In the genomic region with DNA sequence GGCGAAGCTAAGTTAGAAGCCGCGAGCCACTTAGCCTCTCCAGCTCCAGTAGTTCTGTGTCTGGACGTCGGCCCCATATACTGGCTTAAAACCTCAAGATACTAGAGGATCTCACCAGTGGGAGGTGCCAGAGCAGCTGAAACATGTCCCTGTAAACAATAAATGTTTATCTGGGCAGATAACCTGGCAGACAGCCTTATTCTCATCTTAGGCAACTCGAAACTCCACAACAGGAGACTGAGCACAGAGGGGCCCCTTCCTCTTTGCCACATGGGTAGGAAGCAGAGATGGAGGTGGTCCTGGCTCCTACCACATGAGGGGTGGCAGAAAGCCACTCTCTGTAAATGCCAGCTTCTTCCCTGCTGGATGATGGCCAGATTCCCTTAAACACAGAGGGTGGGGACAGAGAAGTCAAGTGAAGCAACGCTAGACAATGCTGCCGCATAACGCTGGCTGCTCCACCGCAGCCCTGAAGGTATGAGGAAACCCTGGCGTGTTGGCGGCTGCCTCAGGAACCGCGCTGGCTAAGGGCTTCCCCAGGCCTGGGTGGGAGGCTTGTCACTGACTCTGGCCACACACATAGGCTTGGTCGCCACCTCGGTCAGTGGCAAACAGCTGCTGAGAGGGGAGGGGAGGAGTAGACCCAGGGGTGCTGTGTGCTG, we compare ENCODE assay signal across 7 cellular contexts.
DNase-seq lines count a peak whose midpoint lies in the region; ATAC-seq and TF ChIP-seq lines count a peak whose summit lies in the region.

No MANE protein-coding gene starts in this region.

- H3K9me3 Mint-ChIP-seq in nephron progenitor cell, result no peaks in the 10 kb centered on the region

- peaks cover 38% of the 10 kb centered on the region for H3K36me3 Mint-ChIP-seq in nephron progenitor cell (ENCODE audit: low read depth)

- peak overlapping the region; percentile 49 for H3K4me2 ChIP-seq in fibroblast of lung (ENCODE audit: extremely low read depth, insufficient read depth, low read length)

- no peak for ATAC-seq in GM21723 (IDR thresholded peaks at IDR 0.05; ENCODE audit: unreplicated experiment)

- H3K9ac ChIP-seq in fibroblast of lung (ENCODE audit: insufficient read depth, low read length), result no peak overlapping the region

- H3K4me3 ChIP-seq in HEK293 (ENCODE audit: low read depth, low read length) (no peak overlapping the region), fibroblast of lung (replicated peaks in 1 of 4; ENCODE audit: control extremely low read depth in 1 of 4, insufficient read depth in 1 of 4, low read depth in 3 of 4, low read length in 4 of 4) (no peak overlapping the region)

- peaks cover 33% of the 10 kb centered on the region for H3K4me1 Mint-ChIP-seq in nephron progenitor cell

- H4K20me1 ChIP-seq in fibroblast of lung (ENCODE audit: control insufficient read depth, extremely low read depth, insufficient read depth, low read length), result no peaks in the 10 kb centered on the region

- H3K27ac ChIP-seq in HEK293 (ENCODE audit: extremely low read depth, low read depth, low read length) (peak overlapping the region; percentile 57; the same call in 1 of the 2 replicates), RWPE1 (0 out of 2 replicates have a peak overlapping the region, but pooled peaks have one; percentile 5), fibroblast of lung (ENCODE audit: insufficient read depth, low read length) (peak overlapping the region; percentile 60)

- H3K36me3 ChIP-seq in HEK293 (ENCODE audit: control insufficient read depth in 2 of 2, insufficient read depth in 1 of 2, low read length in 2 of 2) (peaks cover 6 to 9% of the 10 kb centered on the region in 2 experiments; a peak in 2 of 3 replicates), fibroblast of lung (ENCODE audit: control insufficient read depth, insufficient read depth, low read length) (no peaks in the 10 kb centered on the region)

- peak overlapping the region; percentile 76 for H3K27ac Mint-ChIP-seq in nephron progenitor cell

- TF ChIP-seq CTCF in HEK293 (tag by site-specific recombination; IDR thresholded peaks at IDR 0.05) (no peak), RWPE1 (conservative IDR thresholded peaks at IDR 0.05; ENCODE audit: low read depth) (no peak), fibroblast of lung (conservative IDR thresholded peaks at IDR 0.05 in 1 of 2, IDR thresholded peaks at IDR 0.05 in 1 of 2; ENCODE audit: low read depth in 1 of 2, low read length in 2 of 2) (peak; percentile 20 to 31), nephron progenitor cell (IDR thresholded peaks at IDR 0.05) (no peak)

- CTCF ChIA-PET in HEK293 (lab: Yijun Ruan, JAX) (interaction anchor here (0.9 to 2.6 kb wide), 9 partner anchors 10 to 122 kb away, joined by 3 to 12 read pairs (median 4); no protein-coding TSS in a partner anchor), RWPE1 (lab: Yijun Ruan, JAX) (interaction anchor here (0.6 to 0.8 kb wide), 2 partner anchors 36 to 122 kb away, joined by 3 to 5 read pairs; no protein-coding TSS in a partner anchor)

- H3K9me3 ChIP-seq in HEK293 (ENCODE audit: control insufficient read depth, insufficient read depth, low read depth, low read length), result no peaks in the 10 kb centered on the region
- H3K9me3 ChIP-seq in fibroblast of lung (ENCODE audit: control insufficient read depth, insufficient read depth, low read depth, low read length), result no peaks in the 10 kb centered on the region

- POLR2A ChIA-PET in HEK293 (lab: Yijun Ruan, JAX) (no interaction called here), RWPE1 (lab: Yijun Ruan, JAX; ENCODE audit: low non-redundant PET) (no interaction called here)

- H3K27me3 ChIP-seq in fibroblast of lung (ENCODE audit: control insufficient read depth, insufficient read depth, low read length), result no peaks in the 10 kb centered on the region

- H2AFZ ChIP-seq in fibroblast of lung (ENCODE audit: low read length), result no peak overlapping the region

- H3K27me3 Mint-ChIP-seq in nephron progenitor cell (ENCODE audit: low read depth, poor library complexity), result peaks cover 4% of the 10 kb centered on the region

- DNase-seq in RWPE1 (ENCODE audit: low spot score) (no peak), fibroblast of lung (ENCODE audit: low read depth in 2 of 2) (peak; percentile 86 to 91), nephron progenitor cell (no peak), COLO829 (ENCODE audit: low spot score) (no peak)
- DNase-seq in effector CD4-positive, alpha-beta T cell, result no peak

- no peaks in the 10 kb centered on the region for H3K79me2 ChIP-seq in fibroblast of lung (ENCODE audit: control insufficient read depth, insufficient read depth, low read length)

- H3K4me1 ChIP-seq in HEK293 (ENCODE audit: control insufficient read depth, insufficient read depth, low read length) (peaks cover 22% of the 10 kb centered on the region), fibroblast of lung (ENCODE audit: control insufficient read depth, extremely low read depth, insufficient read depth, low read length) (peaks cover 12% of the 10 kb centered on the region)

- no peak overlapping the region for H3K4me3 Mint-ChIP-seq in nephron progenitor cell

TF ChIP-seq in HEK293, 187 proteins besides CTCF, POLR2A, EP300 and RAD21 (continues in another document):
- TF ChIP-seq, protein P1, sequence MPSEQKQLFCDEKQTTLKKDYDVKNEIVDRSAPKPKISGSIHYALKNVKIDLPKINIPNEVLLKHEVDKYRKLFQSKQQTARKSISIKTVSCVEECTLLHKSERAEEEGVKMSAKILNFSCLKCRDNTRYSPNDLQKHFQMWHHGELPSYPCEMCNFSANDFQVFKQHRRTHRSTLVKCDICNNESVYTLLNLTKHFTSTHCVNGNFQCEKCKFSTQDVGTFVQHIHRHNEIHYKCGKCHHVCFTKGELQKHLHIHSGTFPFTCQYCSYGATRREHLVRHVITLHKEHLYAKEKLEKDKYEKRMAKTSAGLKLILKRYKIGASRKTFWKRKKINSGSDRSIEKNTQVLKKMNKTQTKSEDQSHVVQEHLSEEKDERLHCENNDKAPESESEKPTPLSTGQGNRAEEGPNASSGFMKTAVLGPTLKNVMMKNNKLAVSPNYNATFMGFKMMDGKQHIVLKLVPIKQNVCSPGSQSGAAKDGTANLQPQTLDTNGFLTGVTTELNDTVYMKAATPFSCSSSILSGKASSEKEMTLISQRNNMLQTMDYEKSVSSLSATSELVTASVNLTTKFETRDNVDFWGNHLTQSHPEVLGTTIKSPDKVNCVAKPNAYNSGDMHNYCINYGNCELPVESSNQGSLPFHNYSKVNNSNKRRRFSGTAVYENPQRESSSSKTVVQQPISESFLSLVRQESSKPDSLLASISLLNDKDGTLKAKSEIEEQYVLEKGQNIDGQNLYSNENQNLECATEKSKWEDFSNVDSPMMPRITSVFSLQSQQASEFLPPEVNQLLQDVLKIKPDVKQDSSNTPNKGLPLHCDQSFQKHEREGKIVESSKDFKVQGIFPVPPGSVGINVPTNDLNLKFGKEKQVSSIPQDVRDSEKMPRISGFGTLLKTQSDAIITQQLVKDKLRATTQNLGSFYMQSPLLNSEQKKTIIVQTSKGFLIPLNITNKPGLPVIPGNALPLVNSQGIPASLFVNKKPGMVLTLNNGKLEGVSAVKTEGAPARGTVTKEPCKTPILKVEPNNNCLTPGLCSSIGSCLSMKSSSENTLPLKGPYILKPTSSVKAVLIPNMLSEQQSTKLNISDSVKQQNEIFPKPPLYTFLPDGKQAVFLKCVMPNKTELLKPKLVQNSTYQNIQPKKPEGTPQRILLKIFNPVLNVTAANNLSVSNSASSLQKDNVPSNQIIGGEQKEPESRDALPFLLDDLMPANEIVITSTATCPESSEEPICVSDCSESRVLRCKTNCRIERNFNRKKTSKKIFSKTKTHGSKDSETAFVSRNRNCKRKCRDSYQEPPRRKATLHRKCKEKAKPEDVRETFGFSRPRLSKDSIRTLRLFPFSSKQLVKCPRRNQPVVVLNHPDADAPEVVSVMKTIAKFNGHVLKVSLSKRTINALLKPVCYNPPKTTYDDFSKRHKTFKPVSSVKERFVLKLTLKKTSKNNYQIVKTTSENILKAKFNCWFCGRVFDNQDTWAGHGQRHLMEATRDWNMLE (tag by site-specific recombination; conservative IDR thresholded peaks at IDR 0.05; ENCODE audit: low read depth), result no peak
- TF ChIP-seq KLF7 (tag by site-specific recombination; IDR thresholded peaks at IDR 0.05; ENCODE audit: borderline replicate concordance), result 0 out of 2 replicates have a peak, but pooled peaks have one; percentile 31
- TF ChIP-seq ZNF140 (tag by site-specific recombination; IDR thresholded peaks at IDR 0.05), result no peak
- TF ChIP-seq ZNF600 (tag by site-specific recombination; IDR thresholded peaks at IDR 0.05), result peak; percentile 93
- TF ChIP-seq ZBTB17 (tag by site-specific recombination; IDR thresholded peaks at IDR 0.05), result peak; percentile 73
- TF ChIP-seq OSR2 (tag by site-specific recombination; IDR thresholded peaks at IDR 0.05), result peak; percentile 17; the same call in 1 of the 2 replicates
- TF ChIP-seq FEZF1 (tag by site-specific recombination; IDR thresholded peaks at IDR 0.05), result peak; percentile 70
- TF ChIP-seq ZNF335 (tag by site-specific recombination; conservative IDR thresholded peaks at IDR 0.05), result peak; percentile 32; the same call in 1 of the 2 replicates
- TF ChIP-seq ZNF423 (tag by site-specific recombination; IDR thresholded peaks at IDR 0.05), result 0 out of 2 replicates have a peak, but pooled peaks have one; percentile 25
- no peak; the same call in 1 of the 2 replicates for TF ChIP-seq ZNF394 (tag by site-specific recombination; IDR thresholded peaks at IDR 0.05; ENCODE audit: borderline replicate concordance)
- no peak for TF ChIP-seq GLIS2 (tag by site-specific recombination; IDR thresholded peaks at IDR 0.05)
- TF ChIP-seq IKZF3 (tag by site-specific recombination; IDR thresholded peaks at IDR 0.05), result no peak
- TF ChIP-seq ZNF37A (tag by site-specific recombination; IDR thresholded peaks at IDR 0.05), result no peak
- 0 out of 2 replicates have a peak, but pooled peaks have one; percentile 29 for TF ChIP-seq ZNF561 (tag by site-specific recombination; IDR thresholded peaks at IDR 0.05; ENCODE audit: borderline replicate concordance)
- no peak for TF ChIP-seq ZNF133 (tag by site-specific recombination; IDR thresholded peaks at IDR 0.05)
- TF ChIP-seq GLIS1 (tag by site-specific recombination; IDR thresholded peaks at IDR 0.05), result peak; percentile 63
- TF ChIP-seq, protein P2, sequence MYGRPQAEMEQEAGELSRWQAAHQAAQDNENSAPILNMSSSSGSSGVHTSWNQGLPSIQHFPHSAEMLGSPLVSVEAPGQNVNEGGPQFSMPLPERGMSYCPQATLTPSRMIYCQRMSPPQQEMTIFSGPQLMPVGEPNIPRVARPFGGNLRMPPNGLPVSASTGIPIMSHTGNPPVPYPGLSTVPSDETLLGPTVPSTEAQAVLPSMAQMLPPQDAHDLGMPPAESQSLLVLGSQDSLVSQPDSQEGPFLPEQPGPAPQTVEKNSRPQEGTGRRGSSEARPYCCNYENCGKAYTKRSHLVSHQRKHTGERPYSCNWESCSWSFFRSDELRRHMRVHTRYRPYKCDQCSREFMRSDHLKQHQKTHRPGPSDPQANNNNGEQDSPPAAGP (tag by site-specific recombination; IDR thresholded peaks at IDR 0.05), result no peak
- TF ChIP-seq MEIS1 (CRISPR knock-in tag; IDR thresholded peaks at IDR 0.05; ENCODE audit: borderline replicate concordance), result no peak

Comparison
In these comparisons a context has a peak if more than half of its experiments do, and no peak if none do; other contexts are left out.
1. H3K27ac ChIP-seq: peak in every context shown above with its lines; median percentile 60 in fibroblast of lung; 57 in HEK293; 5 in RWPE1.
2. CTCF ChIP-seq: peak in fibroblast of lung (2 of 2); none in HEK293 (single experiment), RWPE1 (single experiment) and nephron progenitor cell (single experiment).
3. DNase-seq: peak in fibroblast of lung (2 of 2); none in RWPE1 (single experiment), nephron progenitor cell (single experiment), COLO829 (single experiment) and effector CD4-positive, alpha-beta T cell (single experiment).